In genomic region chr15:68265674-68266073, GRCh38 we compare ENCODE assay signal across 1 cellular context.
TF ChIP-seq lines count a peak whose summit lies in the region.

No MANE protein-coding gene starts in this region.

TF ChIP-seq in GM23338, 12 proteins besides CTCF, POLR2A, EP300 and RAD21 (continued from another document):
- no peak for TF ChIP-seq ZNF462 (CRISPR knock-in tag; IDR thresholded peaks at IDR 0.05)
- TF ChIP-seq NANOG (IDR thresholded peaks at IDR 0.05; ENCODE audit: borderline replicate concordance): no peak
- no peak for TF ChIP-seq REST (IDR thresholded peaks at IDR 0.05; ENCODE audit: unreplicated experiment)
- no peak for TF ChIP-seq EZH2 (IDR thresholded peaks at IDR 0.05; ENCODE audit: low read depth, unreplicated experiment)
- TF ChIP-seq CREB1 (CRISPR knock-in tag; IDR thresholded peaks at IDR 0.05; ENCODE audit: low read depth): no peak
- TF ChIP-seq ZNF331 (CRISPR knock-in tag; IDR thresholded peaks at IDR 0.05; ENCODE audit: low read depth): no peak
- TF ChIP-seq JUNB (IDR thresholded peaks at IDR 0.05; ENCODE audit: unreplicated experiment): no peak
- no peak for TF ChIP-seq ZNF114 (CRISPR knock-in tag; IDR thresholded peaks at IDR 0.05)
- no peak for TF ChIP-seq ETS1 (IDR thresholded peaks at IDR 0.05)
- no peak for TF ChIP-seq EZH2phosphoT487 (IDR thresholded peaks at IDR 0.05; ENCODE audit: unreplicated experiment)
- no peak for TF ChIP-seq POLR2AphosphoS5 (IDR thresholded peaks at IDR 0.05; ENCODE audit: low read depth)
